In genomic region chr7:2869981-2870380, GRCh38 we compare ENCODE assay signal across 10 cellular contexts. TPM values are rescaled to one million over a fixed set of nuclear protein-coding genes. Genes with fewer than 3 reads are reported as not detected.
A peak's percentile ranks its signal among the peaks of the same experiment; 100 is the strongest.
DNase-seq lines count a peak whose midpoint lies in the region; ATAC-seq, FAIRE-seq and TF ChIP-seq lines count a peak whose summit lies in the region.
"Had no signal": no experiment of that assay in that cellular context is flagged by ENCODE, and none has a peak within 500 bp of the region (broad histone marks: within the 10 kb centered on the region; RNA-seq: fewer than 3 reads in every experiment).

No MANE protein-coding gene starts in this region.

- H3K9ac ChIP-seq in keratinocyte (ENCODE audit: control insufficient read depth, extremely low read depth, insufficient read depth, low read length): no peak overlapping the region

- no peak for ATAC-seq in left cardiac atrium
- no peak for ATAC-seq in activated CD8-positive, alpha-beta memory T cell treated with anti-CD3 and anti-CD28 coated beads, Interleukin-2, amount 10 ng/mL, durations not matched to agents 7 days and 5 days

- DNase-seq in left ventricle myocardium inferior (no peak), left cardiac atrium (no peak), SJCRH30 (no peak), keratinocyte (ENCODE audit: low read depth, low spot score) (no peak), D721Med (ENCODE audit: insufficient read length, low spot score) (no peak), AML-193 (lab: John Stamatoyannopoulos, UW) (no peak)
- DNase-seq in stimulated activated CD4-positive, alpha-beta T cell treated with anti-CD3 and anti-CD28 coated beads, Interleukin-2, amount 100 ng/mL, for 48 hours: no peak
- DNase-seq in activated CD8-positive, alpha-beta memory T cell treated with anti-CD3 and anti-CD28 coated beads, Interleukin-2, amount 10 ng/mL, durations not matched to agents 7 days and 5 days: no peak
- DNase-seq: hippocampal formation had no signal

- H3K4me1 ChIP-seq in left ventricle myocardium inferior: peaks cover 13% of the 10 kb centered on the region
- H3K4me1 ChIP-seq in SJCRH30: peaks cover 34% of the 10 kb centered on the region
- peaks cover 18% of the 10 kb centered on the region for H3K4me1 ChIP-seq in keratinocyte (ENCODE audit: control insufficient read depth, extremely low read depth, insufficient read depth, low read length)
- H3K4me1 ChIP-seq: pancreas had no signal

- no peaks in the 10 kb centered on the region for H4K20me1 ChIP-seq in keratinocyte (ENCODE audit: control insufficient read depth, extremely low read depth, insufficient read depth, low read length)

- H3K27me3 ChIP-seq in left ventricle myocardium inferior (ENCODE audit: low read depth) (no peaks in the 10 kb centered on the region), SJCRH30 (no peaks in the 10 kb centered on the region), keratinocyte (ENCODE audit: control insufficient read depth, extremely low read depth, insufficient read depth, low read length) (no peaks in the 10 kb centered on the region)
- H3K27me3 ChIP-seq: pancreas had no signal

- dilution Hi-C loops in keratinocyte (cut with MboI; ENCODE audit: extremely low pct_ligation_motif_present, low sequenced_read_pairs): no loop called here

- H3K36me3 Mint-ChIP-seq in activated CD8-positive, alpha-beta memory T cell treated with anti-CD3 and anti-CD28 coated beads, Interleukin-2, amount 10 ng/mL, durations not matched to agents 7 days and 5 days: no peaks in the 10 kb centered on the region

- intact Hi-C loops in left ventricle myocardium inferior (cut with micrococcal nuclease) (loop anchor here (10.0 kb wide), 1 partner anchor 285 kb away; no protein-coding TSS in a partner anchor), left cardiac atrium (cut with DNase I) (loop anchor here (5.0 to 10.0 kb wide), 3 partner anchors 287 to 1027 kb away; no protein-coding TSS in a partner anchor)

- H3K27ac ChIP-seq in left ventricle myocardium inferior (replicated peaks): no peak overlapping the region
- peak overlapping the region; percentile 35 for H3K27ac ChIP-seq in SJCRH30
- no peak overlapping the region for H3K27ac ChIP-seq in keratinocyte (ENCODE audit: control insufficient read depth, insufficient read depth, low read length)
- H3K27ac ChIP-seq: pancreas had no signal

- H3K4me3 ChIP-seq in left ventricle myocardium inferior: peak overlapping the region; percentile 7
- H3K4me3 ChIP-seq in SJCRH30: peak overlapping the region; percentile 48
- H3K4me3 ChIP-seq in keratinocyte (ENCODE audit: control insufficient read depth in 2 of 3, extremely low read depth in 1 of 3, insufficient read depth in 2 of 3, low read depth in 1 of 3, low read length in 3 of 3): no peak overlapping the region
- H3K4me3 ChIP-seq: pancreas had no signal

- CTCF ChIA-PET in activated CD8-positive, alpha-beta memory T cell treated with anti-CD3 and anti-CD28 coated beads, Interleukin-2, amount 10 ng/mL, durations not matched to agents 7 days and 5 days (lab: Charles Lee): no interaction called here

- no peaks in the 10 kb centered on the region for H3K9me3 Mint-ChIP-seq in activated CD8-positive, alpha-beta memory T cell treated with anti-CD3 and anti-CD28 coated beads, Interleukin-2, amount 10 ng/mL, durations not matched to agents 7 days and 5 days (ENCODE audit: low read depth)

- peak overlapping the region; percentile 77 for H2AFZ ChIP-seq in keratinocyte (ENCODE audit: control insufficient read depth, low read length)

- H3K27me3 Mint-ChIP-seq in activated CD8-positive, alpha-beta memory T cell treated with anti-CD3 and anti-CD28 coated beads, Interleukin-2, amount 10 ng/mL, durations not matched to agents 7 days and 5 days: peaks cover 19% of the 10 kb centered on the region

- no peaks in the 10 kb centered on the region for H3K9me3 ChIP-seq in left ventricle myocardium inferior (replicated peaks)
- H3K9me3 ChIP-seq in SJCRH30 (replicated peaks): no peaks in the 10 kb centered on the region
- H3K9me3 ChIP-seq in keratinocyte (ENCODE audit: control insufficient read depth, low read depth, low read length): no peaks in the 10 kb centered on the region
- H3K9me3 ChIP-seq: pancreas had no signal

- FAIRE-seq in keratinocyte (lab: Jason Lieb, UNC) (no peak), D721Med (lab: Jason Lieb, UNC) (no peak)
- FAIRE-seq: pancreas had no signal

- no peak overlapping the region for H3K27ac Mint-ChIP-seq in activated CD8-positive, alpha-beta memory T cell treated with anti-CD3 and anti-CD28 coated beads, Interleukin-2, amount 10 ng/mL, durations not matched to agents 7 days and 5 days

- no peak overlapping the region for H3K4me3 Mint-ChIP-seq in activated CD8-positive, alpha-beta memory T cell treated with anti-CD3 and anti-CD28 coated beads, Interleukin-2, amount 10 ng/mL, durations not matched to agents 7 days and 5 days

- no peak overlapping the region for H3K4me2 ChIP-seq in keratinocyte (ENCODE audit: control insufficient read depth, extremely low read depth, insufficient read depth, low read depth, low read length)

- no peaks in the 10 kb centered on the region for H3K79me2 ChIP-seq in keratinocyte (ENCODE audit: control insufficient read depth, insufficient read depth, low read length)

- H3K36me3 ChIP-seq in left ventricle myocardium inferior (no peaks in the 10 kb centered on the region), SJCRH30 (no peaks in the 10 kb centered on the region), keratinocyte (ENCODE audit: control insufficient read depth in 2 of 2, extremely low read depth in 1 of 2, insufficient read depth in 2 of 2, low read length in 2 of 2) (no peaks in the 10 kb centered on the region)
- H3K36me3 ChIP-seq: pancreas had no signal

- H3K4me1 Mint-ChIP-seq in activated CD8-positive, alpha-beta memory T cell treated with anti-CD3 and anti-CD28 coated beads, Interleukin-2, amount 10 ng/mL, durations not matched to agents 7 days and 5 days: peaks cover 35% of the 10 kb centered on the region

- TF ChIP-seq CTCF in left ventricle myocardium inferior (IDR thresholded peaks at IDR 0.05; ENCODE audit: borderline replicate concordance): no peak
- TF ChIP-seq CTCF in keratinocyte (optimal IDR thresholded peaks at IDR 0.05 in 1 of 3, IDR thresholded peaks at IDR 0.05 in 1 of 3, conservative IDR thresholded peaks at IDR 0.05 in 1 of 3; ENCODE audit: extremely low read depth in 1 of 3, insufficient read depth in 2 of 3, low read length in 3 of 3): no peak
- TF ChIP-seq CTCF in D721Med (IDR thresholded peaks at IDR 0.05; ENCODE audit: insufficient read depth, missing control alignments): no peak

- no peaks in the 10 kb centered on the region for H3K9me1 ChIP-seq in keratinocyte (ENCODE audit: control insufficient read depth, extremely low read depth, insufficient read depth, low read length)

RNA-seq across cellular contexts. Expression of gene GNA12, which starts 25.9 kb away (rescaled TPM):
- total RNA-seq in left ventricle myocardium inferior: 43.0 TPM
- total RNA-seq in left cardiac atrium: 10 to 100 TPM; 47.4 to 52.2 TPM
- total RNA-seq in SJCRH30 (2014; rRNA removed; shearing (Covaris generic)): 18.1 and 19.3 TPM in 2 replicates
- polyA plus RNA-seq in keratinocyte: 35.5 to 67.5 TPM (median 42.1 TPM) in 3 replicates
- polyA plus RNA-seq in keratinocyte (2011; ENCODE audit: low read depth): 3.5 TPM
- 52.4 and 61.2 TPM in 2 replicates for polyA plus RNA-seq in keratinocyte (2011; cell fraction: cytosol; rRNA removed)
- 30.6 and 47.8 TPM in 2 replicates for polyA plus RNA-seq in keratinocyte (2011; cell fraction: nucleus; rRNA removed)
- polyA plus RNA-seq in keratinocyte (2012; ENCODE audit: low replicate concordance): 12.7 and 39.9 TPM in 2 replicates
- 55.6 to 84.6 TPM (median 76.0 TPM) in 3 replicates for polyA minus RNA-seq in keratinocyte
- 50.1 TPM for polyA minus RNA-seq in keratinocyte (2011; cell fraction: cytosol; rRNA and poly(A)+ RNA removed)
- polyA minus RNA-seq in keratinocyte (2011; cell fraction: nucleus; rRNA and poly(A)+ RNA removed): 29.0 and 40.4 TPM in 2 replicates
- total RNA-seq in activated CD8-positive, alpha-beta memory T cell treated with anti-CD3 and anti-CD28 coated beads, Interleukin-2, amount 10 ng/mL, durations not matched to agents 7 days and 5 days: 10 to 100 TPM; 14.4 to 18.6 TPM

Comparison
In these comparisons a context has a peak if more than half of its experiments do, and no peak if none do; other contexts are left out.
1. H3K4me3 ChIP-seq: peak in left ventricle myocardium inferior (single experiment) and SJCRH30 (single experiment); none in keratinocyte (0 of 3).